10 cellular contexts compared by ENCODE assay signal in genomic region chr3:33334364-33334763, GRCh38. TPM values are rescaled to one million over a fixed set of nuclear protein-coding genes. Genes with fewer than 3 reads are reported as not detected.
"Had no signal": no experiment of that assay in that cellular context is flagged by ENCODE, and none has a peak within 500 bp of the region (broad histone marks: within the 10 kb centered on the region; RNA-seq: fewer than 3 reads in every experiment).

No MANE protein-coding gene starts in this region.

- H3K4me3 Mint-ChIP-seq: GM23338, H9, HFFc6 had no signal

- DNase-seq: H9, HCEC 1CT, HFFc6, KG1 had no signal

- H3K27ac ChIP-seq: HL-60 had no signal

- H3K4me3 ChIP-seq: GM23338 had no signal

- ATAC-seq: GM23338, HepG2 had no signal

- H3K4me1 Mint-ChIP-seq: GM23338, H9, IgD-negative memory B cell had no signal

- H3K4me2 ChIP-seq: GM23338 had no signal

- H3K27ac Mint-ChIP-seq: GM23338, H9, HFFc6, IgD-negative memory B cell had no signal

- FAIRE-seq: H1, H54, HepG2 had no signal

- H2AFZ ChIP-seq: GM23338 had no signal

RNA-seq across cellular contexts. Expression of gene FBXL2, which starts 57.1 kb away (rescaled TPM):
- polyA plus RNA-seq: IgD-negative memory B cell had no signal
